1 cellular context compared by ENCODE assay signal in genomic region chr6:4943716-4944115, GRCh38.
TF ChIP-seq lines count a peak whose summit lies in the region.

No MANE protein-coding gene starts in this region.

TF ChIP-seq in GM23338, 12 proteins besides CTCF, POLR2A, EP300 and RAD21:
- TF ChIP-seq, protein P1, sequence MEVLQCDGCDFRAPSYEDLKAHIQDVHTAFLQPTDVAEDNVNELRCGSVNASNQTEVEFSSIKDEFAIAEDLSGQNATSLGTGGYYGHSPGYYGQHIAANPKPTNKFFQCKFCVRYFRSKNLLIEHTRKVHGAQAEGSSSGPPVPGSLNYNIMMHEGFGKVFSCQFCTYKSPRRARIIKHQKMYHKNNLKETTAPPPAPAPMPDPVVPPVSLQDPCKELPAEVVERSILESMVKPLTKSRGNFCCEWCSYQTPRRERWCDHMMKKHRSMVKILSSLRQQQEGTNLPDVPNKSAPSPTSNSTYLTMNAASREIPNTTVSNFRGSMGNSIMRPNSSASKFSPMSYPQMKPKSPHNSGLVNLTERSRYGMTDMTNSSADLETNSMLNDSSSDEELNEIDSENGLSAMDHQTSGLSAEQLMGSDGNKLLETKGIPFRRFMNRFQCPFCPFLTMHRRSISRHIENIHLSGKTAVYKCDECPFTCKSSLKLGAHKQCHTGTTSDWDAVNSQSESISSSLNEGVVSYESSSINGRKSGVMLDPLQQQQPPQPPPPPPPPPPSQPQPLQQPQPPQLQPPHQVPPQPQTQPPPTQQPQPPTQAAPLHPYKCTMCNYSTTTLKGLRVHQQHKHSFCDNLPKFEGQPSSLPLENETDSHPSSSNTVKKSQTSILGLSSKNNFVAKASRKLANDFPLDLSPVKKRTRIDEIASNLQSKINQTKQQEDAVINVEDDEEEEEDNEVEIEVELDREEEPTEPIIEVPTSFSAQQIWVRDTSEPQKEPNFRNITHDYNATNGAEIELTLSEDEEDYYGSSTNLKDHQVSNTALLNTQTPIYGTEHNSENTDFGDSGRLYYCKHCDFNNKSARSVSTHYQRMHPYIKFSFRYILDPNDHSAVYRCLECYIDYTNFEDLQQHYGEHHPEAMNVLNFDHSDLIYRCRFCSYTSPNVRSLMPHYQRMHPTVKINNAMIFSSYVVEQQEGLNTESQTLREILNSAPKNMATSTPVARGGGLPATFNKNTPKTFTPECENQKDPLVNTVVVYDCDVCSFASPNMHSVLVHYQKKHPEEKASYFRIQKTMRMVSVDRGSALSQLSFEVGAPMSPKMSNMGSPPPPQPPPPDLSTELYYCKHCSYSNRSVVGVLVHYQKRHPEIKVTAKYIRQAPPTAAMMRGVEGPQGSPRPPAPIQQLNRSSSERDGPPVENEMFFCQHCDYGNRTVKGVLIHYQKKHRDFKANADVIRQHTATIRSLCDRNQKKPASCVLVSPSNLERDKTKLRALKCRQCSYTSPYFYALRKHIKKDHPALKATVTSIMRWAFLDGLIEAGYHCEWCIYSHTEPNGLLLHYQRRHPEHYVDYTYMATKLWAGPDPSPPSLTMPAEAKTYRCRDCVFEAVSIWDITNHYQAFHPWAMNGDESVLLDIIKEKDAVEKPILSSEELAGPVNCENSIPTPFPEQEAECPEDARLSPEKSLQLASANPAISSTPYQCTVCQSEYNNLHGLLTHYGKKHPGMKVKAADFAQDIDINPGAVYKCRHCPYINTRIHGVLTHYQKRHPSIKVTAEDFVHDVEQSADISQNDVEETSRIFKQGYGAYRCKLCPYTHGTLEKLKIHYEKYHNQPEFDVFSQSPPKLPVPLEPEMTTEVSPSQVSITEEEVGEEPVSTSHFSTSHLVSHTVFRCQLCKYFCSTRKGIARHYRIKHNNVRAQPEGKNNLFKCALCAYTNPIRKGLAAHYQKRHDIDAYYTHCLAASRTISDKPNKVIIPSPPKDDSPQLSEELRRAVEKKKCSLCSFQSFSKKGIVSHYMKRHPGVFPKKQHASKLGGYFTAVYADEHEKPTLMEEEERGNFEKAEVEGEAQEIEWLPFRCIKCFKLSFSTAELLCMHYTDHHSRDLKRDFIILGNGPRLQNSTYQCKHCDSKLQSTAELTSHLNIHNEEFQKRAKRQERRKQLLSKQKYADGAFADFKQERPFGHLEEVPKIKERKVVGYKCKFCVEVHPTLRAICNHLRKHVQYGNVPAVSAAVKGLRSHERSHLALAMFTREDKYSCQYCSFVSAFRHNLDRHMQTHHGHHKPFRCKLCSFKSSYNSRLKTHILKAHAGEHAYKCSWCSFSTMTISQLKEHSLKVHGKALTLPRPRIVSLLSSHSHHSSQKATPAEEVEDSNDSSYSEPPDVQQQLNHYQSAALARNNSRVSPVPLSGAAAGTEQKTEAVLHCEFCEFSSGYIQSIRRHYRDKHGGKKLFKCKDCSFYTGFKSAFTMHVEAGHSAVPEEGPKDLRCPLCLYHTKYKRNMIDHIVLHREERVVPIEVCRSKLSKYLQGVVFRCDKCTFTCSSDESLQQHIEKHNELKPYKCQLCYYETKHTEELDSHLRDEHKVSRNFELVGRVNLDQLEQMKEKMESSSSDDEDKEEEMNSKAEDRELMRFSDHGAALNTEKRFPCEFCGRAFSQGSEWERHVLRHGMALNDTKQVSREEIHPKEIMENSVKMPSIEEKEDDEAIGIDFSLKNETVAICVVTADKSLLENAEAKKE (CRISPR knock-in tag; IDR thresholded peaks at IDR 0.05): no peak
- TF ChIP-seq EZH2 (IDR thresholded peaks at IDR 0.05; ENCODE audit: low read depth, unreplicated experiment) (no peak), CREB1 (CRISPR knock-in tag; IDR thresholded peaks at IDR 0.05; ENCODE audit: low read depth) (no peak), REST (IDR thresholded peaks at IDR 0.05; ENCODE audit: unreplicated experiment) (no peak), EZH2phosphoT487 (IDR thresholded peaks at IDR 0.05; ENCODE audit: unreplicated experiment) (no peak), NANOG (IDR thresholded peaks at IDR 0.05; ENCODE audit: borderline replicate concordance) (no peak), POLR2AphosphoS5 (IDR thresholded peaks at IDR 0.05; ENCODE audit: low read depth) (no peak)
- TF ChIP-seq, protein P2, sequence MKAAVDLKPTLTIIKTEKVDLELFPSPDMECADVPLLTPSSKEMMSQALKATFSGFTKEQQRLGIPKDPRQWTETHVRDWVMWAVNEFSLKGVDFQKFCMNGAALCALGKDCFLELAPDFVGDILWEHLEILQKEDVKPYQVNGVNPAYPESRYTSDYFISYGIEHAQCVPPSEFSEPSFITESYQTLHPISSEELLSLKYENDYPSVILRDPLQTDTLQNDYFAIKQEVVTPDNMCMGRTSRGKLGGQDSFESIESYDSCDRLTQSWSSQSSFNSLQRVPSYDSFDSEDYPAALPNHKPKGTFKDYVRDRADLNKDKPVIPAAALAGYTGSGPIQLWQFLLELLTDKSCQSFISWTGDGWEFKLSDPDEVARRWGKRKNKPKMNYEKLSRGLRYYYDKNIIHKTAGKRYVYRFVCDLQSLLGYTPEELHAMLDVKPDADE (IDR thresholded peaks at IDR 0.05): no peak
TF ChIP-seq in GM23338: peak in this region for 0.
